In genomic region chr7:100613447-100614185, GRCh38 we compare ENCODE assay signal across 1 cellular context.
TF ChIP-seq lines count a peak whose summit lies in the region.

No MANE protein-coding gene starts in this region.

TF ChIP-seq in K562, 482 proteins besides CTCF, POLR2A, EP300 and RAD21:
- TF ChIP-seq, protein P1, sequence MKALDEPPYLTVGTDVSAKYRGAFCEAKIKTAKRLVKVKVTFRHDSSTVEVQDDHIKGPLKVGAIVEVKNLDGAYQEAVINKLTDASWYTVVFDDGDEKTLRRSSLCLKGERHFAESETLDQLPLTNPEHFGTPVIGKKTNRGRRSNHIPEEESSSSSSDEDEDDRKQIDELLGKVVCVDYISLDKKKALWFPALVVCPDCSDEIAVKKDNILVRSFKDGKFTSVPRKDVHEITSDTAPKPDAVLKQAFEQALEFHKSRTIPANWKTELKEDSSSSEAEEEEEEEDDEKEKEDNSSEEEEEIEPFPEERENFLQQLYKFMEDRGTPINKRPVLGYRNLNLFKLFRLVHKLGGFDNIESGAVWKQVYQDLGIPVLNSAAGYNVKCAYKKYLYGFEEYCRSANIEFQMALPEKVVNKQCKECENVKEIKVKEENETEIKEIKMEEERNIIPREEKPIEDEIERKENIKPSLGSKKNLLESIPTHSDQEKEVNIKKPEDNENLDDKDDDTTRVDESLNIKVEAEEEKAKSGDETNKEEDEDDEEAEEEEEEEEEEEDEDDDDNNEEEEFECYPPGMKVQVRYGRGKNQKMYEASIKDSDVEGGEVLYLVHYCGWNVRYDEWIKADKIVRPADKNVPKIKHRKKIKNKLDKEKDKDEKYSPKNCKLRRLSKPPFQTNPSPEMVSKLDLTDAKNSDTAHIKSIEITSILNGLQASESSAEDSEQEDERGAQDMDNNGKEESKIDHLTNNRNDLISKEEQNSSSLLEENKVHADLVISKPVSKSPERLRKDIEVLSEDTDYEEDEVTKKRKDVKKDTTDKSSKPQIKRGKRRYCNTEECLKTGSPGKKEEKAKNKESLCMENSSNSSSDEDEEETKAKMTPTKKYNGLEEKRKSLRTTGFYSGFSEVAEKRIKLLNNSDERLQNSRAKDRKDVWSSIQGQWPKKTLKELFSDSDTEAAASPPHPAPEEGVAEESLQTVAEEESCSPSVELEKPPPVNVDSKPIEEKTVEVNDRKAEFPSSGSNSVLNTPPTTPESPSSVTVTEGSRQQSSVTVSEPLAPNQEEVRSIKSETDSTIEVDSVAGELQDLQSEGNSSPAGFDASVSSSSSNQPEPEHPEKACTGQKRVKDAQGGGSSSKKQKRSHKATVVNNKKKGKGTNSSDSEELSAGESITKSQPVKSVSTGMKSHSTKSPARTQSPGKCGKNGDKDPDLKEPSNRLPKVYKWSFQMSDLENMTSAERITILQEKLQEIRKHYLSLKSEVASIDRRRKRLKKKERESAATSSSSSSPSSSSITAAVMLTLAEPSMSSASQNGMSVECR (CRISPR knock-in tag; IDR thresholded peaks at IDR 0.05) = no peak
- 0 out of 2 replicates have a peak, but pooled peaks have one; percentile 13 for TF ChIP-seq E2F4 (CRISPR knock-in tag; IDR thresholded peaks at IDR 0.05; ENCODE audit: low read depth)
TF ChIP-seq in K562: peak in this region for 1.
